22 cellular contexts compared by ENCODE assay signal in genomic region chr14:76975865-76976622, GRCh38. TPM values are rescaled to one million over a fixed set of nuclear protein-coding genes. Genes with fewer than 3 reads are reported as not detected.
DNase-seq lines count a peak whose midpoint lies in the region; ATAC-seq and TF ChIP-seq lines count a peak whose summit lies in the region.
"Had no signal": no experiment of that assay in that cellular context is flagged by ENCODE, and none has a peak within 500 bp of the region (broad histone marks: within the 10 kb centered on the region; RNA-seq: fewer than 3 reads in every experiment).

No MANE protein-coding gene starts in this region.

- H3K9me3 ChIP-seq in lower lobe of right lung (no peaks in the 10 kb centered on the region), thyroid gland (no peaks in the 10 kb centered on the region), GM23248 (ENCODE audit: low read depth) (no peaks in the 10 kb centered on the region)
- H3K9me3 ChIP-seq: adrenal gland, neutrophil, sigmoid colon, vagina had no signal

- H3K4me1 Mint-ChIP-seq in natural killer cell treated with Interleukin-12 subunit alpha and Interleukin-12 subunit beta and Interleukin-15 and Interleukin-18, amount 100 ng/mL, for 72 hours (ENCODE audit: low read depth in 2 of 2), result peaks cover 19 to 21% of the 10 kb centered on the region in 2 donors
- H3K4me1 Mint-ChIP-seq in natural killer cell, result peaks cover 0 to 10% of the 10 kb centered on the region in 2 donors
- peaks cover 7 to 8% of the 10 kb centered on the region in 2 donors for H3K4me1 Mint-ChIP-seq in effector memory CD8-positive, alpha-beta T cell (ENCODE audit: low read depth in 2 of 2)

- H3K27me3 ChIP-seq in lower lobe of right lung (ENCODE audit: low read depth), result no peaks in the 10 kb centered on the region
- no peaks in the 10 kb centered on the region for H3K27me3 ChIP-seq in thyroid gland
- H3K27me3 ChIP-seq in GM23248 (replicated peaks; ENCODE audit: insufficient read depth), result no peaks in the 10 kb centered on the region
- H3K27me3 ChIP-seq: adrenal gland, neutrophil, sigmoid colon, vagina had no signal

- no peaks in the 10 kb centered on the region for H3K79me2 ChIP-seq in GM23248 (ENCODE audit: insufficient read depth)

- H3K4me3 ChIP-seq in lower lobe of right lung (no peak overlapping the region), thyroid gland (replicated peaks in 1 of 3) (no peak overlapping the region), GM23248 (no peak overlapping the region)
- H3K4me3 ChIP-seq: adrenal gland, sigmoid colon, vagina had no signal

- no peaks in the 10 kb centered on the region for H3F3A ChIP-seq in GM23248 (ENCODE audit: insufficient read depth)

- peak overlapping the region; percentile 73 to 74 for H3K27ac Mint-ChIP-seq in natural killer cell treated with Interleukin-12 subunit alpha and Interleukin-12 subunit beta and Interleukin-15 and Interleukin-18, amount 100 ng/mL, for 72 hours
- peak overlapping the region in 1 of 2 donors; percentile 85 for H3K27ac Mint-ChIP-seq in natural killer cell
- H3K27ac Mint-ChIP-seq in effector memory CD8-positive, alpha-beta T cell, result peak overlapping the region; percentile 82 to 83
- H3K27ac Mint-ChIP-seq: activated CD4-positive, alpha-beta memory T cell treated with anti-CD3 and anti-CD28 coated beads, Interleukin-2, amount 10 ng/mL, durations not matched to agents 7 days and 5 days; activated T-cell treated with anti-CD3 and anti-CD28 coated beads, Interleukin-2, amount 50 U/mL, for 72 hours had no signal

- no peaks in the 10 kb centered on the region for H3K36me3 ChIP-seq in lower lobe of right lung
- H3K36me3 ChIP-seq in thyroid gland, result no peaks in the 10 kb centered on the region
- no peaks in the 10 kb centered on the region for H3K36me3 ChIP-seq in GM23248 (ENCODE audit: low read depth)
- H3K36me3 ChIP-seq: adrenal gland, neutrophil, sigmoid colon, vagina had no signal

- H3K4me2 ChIP-seq in GM23248 (ENCODE audit: unreplicated experiment), result no peak overlapping the region

- DNase-seq in natural killer cell treated with Interleukin-12 subunit alpha and Interleukin-12 subunit beta and Interleukin-15 and Interleukin-18, amount 100 ng/mL, for 72 hours (ENCODE audit: low spot score), result no peak
- DNase-seq in natural killer cell (no peak), lower lobe of right lung (peak; percentile 56), thyroid gland (peak; percentile 96 to 98), GM23248 (no peak)
- no peak for DNase-seq in effector memory CD8-positive, alpha-beta T cell
- no peak for DNase-seq in activated T-cell treated with anti-CD3 and anti-CD28 coated beads, Interleukin-2, amount 50 U/mL, for 1 hour
- DNase-seq: activated CD4-positive, alpha-beta memory T cell treated with anti-CD3 and anti-CD28 coated beads, Interleukin-2, amount 10 ng/mL, durations not matched to agents 7 days and 5 days; activated T-cell treated with anti-CD3 and anti-CD28 coated beads, Interleukin-2, amount 50 U/mL, for 72 hours; CD4-positive, alpha-beta memory T cell; effector CD4-positive, alpha-beta T cell; head of caudate nucleus; NCI-H1930; NCI-H446 treated with DMSO at 0.1 percent for 48 hours; RPMI8226; sigmoid colon; SW 1271 had no signal

- H3K9me3 Mint-ChIP-seq in natural killer cell treated with Interleukin-12 subunit alpha and Interleukin-12 subunit beta and Interleukin-15 and Interleukin-18, amount 100 ng/mL, for 72 hours, result no peaks in the 10 kb centered on the region
- H3K9me3 Mint-ChIP-seq in natural killer cell, result no peaks in the 10 kb centered on the region
- no peaks in the 10 kb centered on the region for H3K9me3 Mint-ChIP-seq in effector memory CD8-positive, alpha-beta T cell
- H3K9me3 Mint-ChIP-seq: activated T-cell treated with anti-CD3 and anti-CD28 coated beads, Interleukin-2, amount 50 U/mL, for 72 hours; CD4-positive, alpha-beta memory T cell had no signal

- H3K27me3 Mint-ChIP-seq in natural killer cell treated with Interleukin-12 subunit alpha and Interleukin-12 subunit beta and Interleukin-15 and Interleukin-18, amount 100 ng/mL, for 72 hours, result no peaks in the 10 kb centered on the region
- H3K27me3 Mint-ChIP-seq in natural killer cell (ENCODE audit: low read depth in 2 of 2), result peaks cover 0 to 3% of the 10 kb centered on the region in 2 donors
- H3K27me3 Mint-ChIP-seq in effector memory CD8-positive, alpha-beta T cell, result no peaks in the 10 kb centered on the region
- H3K27me3 Mint-ChIP-seq: CD4-positive, alpha-beta memory T cell had no signal

- intact Hi-C loops in natural killer cell (cut with micrococcal nuclease) (no loop called here), lower lobe of right lung (cut with DNase I) (no loop called here), thyroid gland (cut with DNase I) (loop anchor here (5.0 kb wide), 1 partner anchor 36 kb away; no protein-coding TSS in a partner anchor)

- H2AFZ ChIP-seq in GM23248, result no peak overlapping the region

- ATAC-seq in natural killer cell treated with Interleukin-12 subunit alpha and Interleukin-12 subunit beta and Interleukin-15 and Interleukin-18, amount 100 ng/mL, for 72 hours, result no peak
- no peak for ATAC-seq in natural killer cell
- ATAC-seq in effector memory CD8-positive, alpha-beta T cell (replicated peaks), result no peak
- peak; percentile 61 to 70 for ATAC-seq in lower lobe of right lung
- ATAC-seq in HG03439 (IDR thresholded peaks at IDR 0.05; ENCODE audit: unreplicated experiment), result no peak
- ATAC-seq: activated T-cell treated with anti-CD3 and anti-CD28 coated beads, Interleukin-2, amount 50 U/mL, for 72 hours had no signal

- H3K27ac ChIP-seq in lower lobe of right lung, result no peak overlapping the region
- H3K27ac ChIP-seq in thyroid gland, result peak overlapping the region; percentile 63 to 84 (median 75)
- H3K27ac ChIP-seq in GM23248, result no peak overlapping the region
- H3K27ac ChIP-seq: adrenal gland, neutrophil, sigmoid colon, vagina, VCaP had no signal

- H3K36me3 Mint-ChIP-seq in natural killer cell treated with Interleukin-12 subunit alpha and Interleukin-12 subunit beta and Interleukin-15 and Interleukin-18, amount 100 ng/mL, for 72 hours, result no peaks in the 10 kb centered on the region
- H3K36me3 Mint-ChIP-seq in natural killer cell, result no peaks in the 10 kb centered on the region
- no peaks in the 10 kb centered on the region for H3K36me3 Mint-ChIP-seq in effector memory CD8-positive, alpha-beta T cell (ENCODE audit: insufficient read depth)
- H3K36me3 Mint-ChIP-seq: CD4-positive, alpha-beta memory T cell had no signal

- H3K9me2 ChIP-seq in GM23248 (ENCODE audit: insufficient read depth), result no peaks in the 10 kb centered on the region

- in situ Hi-C loops in GM23248 (cut with MboI), result no loop called here

- TF ChIP-seq CTCF in natural killer cell (IDR thresholded peaks at IDR 0.05) (no peak), lower lobe of right lung (IDR thresholded peaks at IDR 0.05) (no peak), thyroid gland (IDR thresholded peaks at IDR 0.05) (no peak)

- H4K20me1 ChIP-seq in GM23248 (ENCODE audit: insufficient read depth), result no peaks in the 10 kb centered on the region

- no peak overlapping the region for H3K4me3 Mint-ChIP-seq in natural killer cell treated with Interleukin-12 subunit alpha and Interleukin-12 subunit beta and Interleukin-15 and Interleukin-18, amount 100 ng/mL, for 72 hours
- no peak overlapping the region for H3K4me3 Mint-ChIP-seq in natural killer cell
- H3K4me3 Mint-ChIP-seq in effector memory CD8-positive, alpha-beta T cell, result no peak overlapping the region
- H3K4me3 Mint-ChIP-seq: activated CD4-positive, alpha-beta memory T cell treated with anti-CD3 and anti-CD28 coated beads, Interleukin-2, amount 10 ng/mL, durations not matched to agents 7 days and 5 days; activated T-cell treated with anti-CD3 and anti-CD28 coated beads, Interleukin-2, amount 50 U/mL, for 72 hours; CD4-positive, alpha-beta memory T cell had no signal

- no peak overlapping the region for H3K9ac ChIP-seq in GM23248

- TF ChIP-seq POLR2A in thyroid gland (IDR thresholded peaks at IDR 0.05), result peak in 1 of 2 donors; percentile 41

- H3K4me1 ChIP-seq in lower lobe of right lung (no peaks in the 10 kb centered on the region), thyroid gland (peaks cover 18 to 20% of the 10 kb centered on the region in 2 donors), GM23248 (ENCODE audit: insufficient read depth) (peaks cover 7% of the 10 kb centered on the region; the same call in 1 of the 2 replicates)
- H3K4me1 ChIP-seq: adrenal gland, sigmoid colon had no signal

- WGBS in thyroid gland, 2 donors, result 48% methylated on average over 7 to 9 of the region's 10 CpGs
- 64 to 77% methylated on average over 10 of the region's 10 CpGs for WGBS in GM23248 (ENCODE audit: low coverage in 1 of 2, low lambda C conversion rate in 2 of 2, missing lambda C conversion rate in 2 of 2), 2 experiments

RNA-seq across cellular contexts. Expression of gene IRF2BPL, which starts 52.5 kb away (rescaled TPM):
- 10 to 100 TPM; 18.0 to 28.9 TPM for total RNA-seq in natural killer cell treated with Interleukin-12 subunit alpha and Interleukin-12 subunit beta and Interleukin-15 and Interleukin-18, amount 100 ng/mL, for 72 hours
- 10 to 100 TPM; 39.3 to 46.5 (median 46.3) TPM for total RNA-seq in natural killer cell
- total RNA-seq in lower lobe of right lung, result 44.3 TPM
- total RNA-seq in thyroid gland, result 100 to 1,000 TPM in 1 of 4 donors, 10 to 100 TPM in 3; 43.9 to 103 (median 78.4) TPM
- 43.4 and 51.0 TPM in 2 replicates for total RNA-seq in GM23248 (2014; rRNA removed; shearing (Covaris generic))
- polyA plus RNA-seq in GM23248 (2016; fragmentation: Nextera tagmentation; extraction: Ambion mirVana), result 4.8 and 4.9 TPM in 2 replicates

Comparison
In these comparisons a context has a peak if more than half of its experiments do, and no peak if none do; other contexts are left out.
1. ATAC-seq: peak in lower lobe of right lung (2 of 2); none in natural killer cell treated with Interleukin-12 subunit alpha and Interleukin-12 subunit beta and Interleukin-15 and Interleukin-18, amount 100 ng/mL, for 72 hours (0 of 2), natural killer cell (0 of 3), effector memory CD8-positive, alpha-beta T cell (single experiment) and HG03439 (single experiment).
2. DNase-seq: peak in lower lobe of right lung (single experiment) and thyroid gland (2 of 2); none in natural killer cell treated with Interleukin-12 subunit alpha and Interleukin-12 subunit beta and Interleukin-15 and Interleukin-18, amount 100 ng/mL, for 72 hours (single experiment), natural killer cell (single experiment), effector memory CD8-positive, alpha-beta T cell (0 of 3), GM23248 (single experiment) and activated T-cell treated with anti-CD3 and anti-CD28 coated beads, Interleukin-2, amount 50 U/mL, for 1 hour (single experiment).
3. H3K27ac ChIP-seq: peak in thyroid gland (3 of 3); none in lower lobe of right lung (single experiment) and GM23248 (single experiment).